Comparison of ENCODE assay signal across 10 cellular contexts in genomic region chr11:9839550-9839949, GRCh38.
DNase-seq lines count a peak whose midpoint lies in the region; ATAC-seq and TF ChIP-seq lines count a peak whose summit lies in the region.
"Had no signal": no experiment of that assay in that cellular context is flagged by ENCODE, and none has a peak within 500 bp of the region (broad histone marks: within the 10 kb centered on the region; RNA-seq: fewer than 3 reads in every experiment).

No MANE protein-coding gene starts in this region.

- no peak for TF ChIP-seq CTCF in RWPE2 (IDR thresholded peaks at IDR 0.05; ENCODE audit: poor library complexity, severe bottlenecking)
- TF ChIP-seq CTCF in WERI-Rb-1 (IDR thresholded peaks at IDR 0.05; ENCODE audit: low read depth, low read length): no peak

- DNase-seq in RWPE2 (ENCODE audit: low spot score) (no peak), WERI-Rb-1 (no peak)
- DNase-seq in naive thymus-derived CD8-positive, alpha-beta T cell: no peak
- DNase-seq: Caco-2, NCI-H2081 had no signal

- peak overlapping the region in 8 of 10 donors; percentile 1 to 72 (median 45) for H3K27ac Mint-ChIP-seq in naive thymus-derived CD8-positive, alpha-beta T cell
- H3K27ac Mint-ChIP-seq: activated T-helper 1 cell treated with anti-CD3 and anti-CD28 coated beads, Interleukin-12 subunit alpha, Interleukin-12 subunit beta, Interleukin-2, Interleukin-4 antibody, amounts not matched to agents 30 ng/mL and 10 ng/mL and 1 ng/mL, durations not matched to agents 14 hours and 24 hours and 36 hours had no signal

- H3K4me3 Mint-ChIP-seq in naive thymus-derived CD8-positive, alpha-beta T cell: peak overlapping the region in 6 of 10 donors; percentile 10 to 59 (median 27)
- H3K4me3 Mint-ChIP-seq: activated T-helper 1 cell treated with anti-CD3 and anti-CD28 coated beads, Interleukin-12 subunit alpha, Interleukin-12 subunit beta, Interleukin-2, Interleukin-4 antibody, amounts not matched to agents 30 ng/mL and 10 ng/mL and 1 ng/mL, durations not matched to agents 14 hours and 24 hours and 36 hours had no signal

- peak; percentile 73 for ATAC-seq in GM18909 (IDR thresholded peaks at IDR 0.05; ENCODE audit: poor library complexity, unreplicated experiment)
- ATAC-seq in HG02798 (IDR thresholded peaks at IDR 0.05; ENCODE audit: poor library complexity, unreplicated experiment): peak; percentile 29
- no peak for ATAC-seq in RWPE2 (ENCODE audit: low read depth)
- no peak for ATAC-seq in naive thymus-derived CD8-positive, alpha-beta T cell
- ATAC-seq in GM18867 (IDR thresholded peaks at IDR 0.05; ENCODE audit: unreplicated experiment): no peak
- ATAC-seq in GM19397 (IDR thresholded peaks at IDR 0.05; ENCODE audit: unreplicated experiment): no peak

- peaks cover 6 to 21% (median 16%) of the 10 kb centered on the region in 3 donors for H3K36me3 Mint-ChIP-seq in naive thymus-derived CD8-positive, alpha-beta T cell

- peaks cover 0 to 2% (median 0%) of the 10 kb centered on the region in 9 donors for H3K9me3 Mint-ChIP-seq in naive thymus-derived CD8-positive, alpha-beta T cell

- H3K27me3 Mint-ChIP-seq in naive thymus-derived CD8-positive, alpha-beta T cell: no peaks in the 10 kb centered on the region

- H3K4me3 ChIP-seq in RWPE2 (ENCODE audit: severe bottlenecking): no peak overlapping the region
- H3K4me3 ChIP-seq in WERI-Rb-1 (ENCODE audit: low read depth, low read length): no peak overlapping the region

- H3K27ac ChIP-seq in RWPE2 (ENCODE audit: poor library complexity, severe bottlenecking) (peak overlapping the region; percentile 87), WERI-Rb-1 (no peak overlapping the region)

- peaks cover 17 to 35% (median 29%) of the 10 kb centered on the region in 4 donors for H3K4me1 Mint-ChIP-seq in naive thymus-derived CD8-positive, alpha-beta T cell

- no peaks in the 10 kb centered on the region for H3K9me3 ChIP-seq in RWPE2 (ENCODE audit: severe bottlenecking)
- H3K9me3 ChIP-seq in WERI-Rb-1 (ENCODE audit: severe bottlenecking): no peaks in the 10 kb centered on the region
- H3K9me3 ChIP-seq: Caco-2 had no signal

- POLR2A ChIA-PET in naive thymus-derived CD8-positive, alpha-beta T cell (lab: Charles Lee): no interaction called here

- H3K27me3 ChIP-seq in RWPE2 (ENCODE audit: insufficient read depth, poor library complexity, severe bottlenecking): no peaks in the 10 kb centered on the region
- H3K27me3 ChIP-seq in WERI-Rb-1 (ENCODE audit: insufficient read depth, low read depth, severe bottlenecking): no peaks in the 10 kb centered on the region

- H3K36me3 ChIP-seq in RWPE2 (ENCODE audit: low read depth) (peaks cover 17% of the 10 kb centered on the region), WERI-Rb-1 (no peaks in the 10 kb centered on the region; the same call in none of the 2 replicates)

- peaks cover 29% of the 10 kb centered on the region for H3K4me1 ChIP-seq in RWPE2 (ENCODE audit: insufficient read depth, poor library complexity, severe bottlenecking)

Comparison
In these comparisons a context has a peak if more than half of its experiments do, and no peak if none do; other contexts are left out.
1. ATAC-seq: peak in GM18909 (single experiment) and HG02798 (single experiment); none in RWPE2 (single experiment), naive thymus-derived CD8-positive, alpha-beta T cell (0 of 2), GM18867 (single experiment) and GM19397 (single experiment).